28 cellular contexts compared by ENCODE assay signal in genomic region chr13:105974380-105974779, GRCh38.
"Had no signal": no experiment of that assay in that cellular context is flagged by ENCODE, and none has a peak within 500 bp of the region (broad histone marks: within the 10 kb centered on the region; RNA-seq: fewer than 3 reads in every experiment).

No MANE protein-coding gene starts in this region.

- H3K27me3 ChIP-seq: colonic mucosa, dorsolateral prefrontal cortex, esophagus muscularis mucosa, esophagus squamous epithelium, foreskin keratinocyte, gastrocnemius medialis, gastroesophageal sphincter, heart left ventricle, heart right ventricle had no signal

- FAIRE-seq: colon, endometrium, endothelial cell of umbilical vein, frontal cortex had no signal

- ATAC-seq: effector memory CD8-positive, alpha-beta T cell; esophagus mucosa; foreskin keratinocyte; gastrocnemius medialis; gastroesophageal sphincter; heart left ventricle; heart right ventricle had no signal

- H3K36me3 ChIP-seq: colonic mucosa, esophagus muscularis mucosa, esophagus squamous epithelium, gastrocnemius medialis, gastroesophageal sphincter, heart left ventricle, heart right ventricle had no signal

- H3K9me3 ChIP-seq: colonic mucosa, esophagus muscularis mucosa, esophagus squamous epithelium, gastrocnemius medialis, gastroesophageal sphincter, heart left ventricle, heart right ventricle had no signal

- H3K4me1 ChIP-seq: colonic mucosa, esophagus muscularis mucosa, gastrocnemius medialis, gastroesophageal sphincter, heart left ventricle, heart right ventricle had no signal

- H3K4me3 ChIP-seq: colonic mucosa, coronary artery, dorsolateral prefrontal cortex, esophagus muscularis mucosa, esophagus squamous epithelium, gastrocnemius medialis, gastroesophageal sphincter, heart left ventricle, heart right ventricle had no signal

- H3K27ac ChIP-seq: colonic mucosa, coronary artery, dorsolateral prefrontal cortex, epithelial cell of prostate, esophagus muscularis mucosa, esophagus squamous epithelium, foreskin keratinocyte, gastrocnemius medialis, gastroesophageal sphincter, heart left ventricle, heart right ventricle had no signal

- DNase-seq: colonic mucosa; cortex of kidney; dermis blood vessel endothelial cell; dorsolateral prefrontal cortex; effector CD4-positive, alpha-beta T cell; effector CD8-positive, alpha-beta T cell; effector memory CD4-positive, alpha-beta T cell; effector memory CD8-positive, alpha-beta T cell; endodermal cell; erythroblast; esophagus squamous epithelium; foreskin fibroblast; foreskin keratinocyte; foreskin melanocyte; gastrocnemius medialis; glutamatergic neuron; head of caudate nucleus; heart left ventricle; heart right ventricle had no signal
